In genomic region chr2:191847764-191848163, GRCh38 we compare ENCODE assay signal across 1 cellular context.
TF ChIP-seq lines count a peak whose summit lies in the region.

No MANE protein-coding gene starts in this region.

TF ChIP-seq in IMR-90, 13 proteins besides CTCF, POLR2A, EP300 and RAD21 (continued from another document):
- TF ChIP-seq USF2 (IDR thresholded peaks at IDR 0.05; ENCODE audit: low read depth, low read length) = no peak
- TF ChIP-seq NFE2L2 (IDR thresholded peaks at IDR 0.05; ENCODE audit: low read depth, low read length) = no peak
- no peak for TF ChIP-seq CHD1 (IDR thresholded peaks at IDR 0.05; ENCODE audit: low read depth, low read length)
- TF ChIP-seq SMC3 (IDR thresholded peaks at IDR 0.05; ENCODE audit: low read depth, low read length) = no peak
- no peak for TF ChIP-seq RFX5 (IDR thresholded peaks at IDR 0.05; ENCODE audit: low read depth, low read length)
- no peak for TF ChIP-seq BHLHE40 (IDR thresholded peaks at IDR 0.05; ENCODE audit: low read depth, low read length)
- no peak for TF ChIP-seq ELK1 (IDR thresholded peaks at IDR 0.05; ENCODE audit: borderline replicate concordance, low read depth, low read length)
- no peak for TF ChIP-seq MAZ (IDR thresholded peaks at IDR 0.05; ENCODE audit: borderline replicate concordance, low read depth, low read length)
